ENCODE assay signal across 8 cellular contexts in the genomic region with DNA sequence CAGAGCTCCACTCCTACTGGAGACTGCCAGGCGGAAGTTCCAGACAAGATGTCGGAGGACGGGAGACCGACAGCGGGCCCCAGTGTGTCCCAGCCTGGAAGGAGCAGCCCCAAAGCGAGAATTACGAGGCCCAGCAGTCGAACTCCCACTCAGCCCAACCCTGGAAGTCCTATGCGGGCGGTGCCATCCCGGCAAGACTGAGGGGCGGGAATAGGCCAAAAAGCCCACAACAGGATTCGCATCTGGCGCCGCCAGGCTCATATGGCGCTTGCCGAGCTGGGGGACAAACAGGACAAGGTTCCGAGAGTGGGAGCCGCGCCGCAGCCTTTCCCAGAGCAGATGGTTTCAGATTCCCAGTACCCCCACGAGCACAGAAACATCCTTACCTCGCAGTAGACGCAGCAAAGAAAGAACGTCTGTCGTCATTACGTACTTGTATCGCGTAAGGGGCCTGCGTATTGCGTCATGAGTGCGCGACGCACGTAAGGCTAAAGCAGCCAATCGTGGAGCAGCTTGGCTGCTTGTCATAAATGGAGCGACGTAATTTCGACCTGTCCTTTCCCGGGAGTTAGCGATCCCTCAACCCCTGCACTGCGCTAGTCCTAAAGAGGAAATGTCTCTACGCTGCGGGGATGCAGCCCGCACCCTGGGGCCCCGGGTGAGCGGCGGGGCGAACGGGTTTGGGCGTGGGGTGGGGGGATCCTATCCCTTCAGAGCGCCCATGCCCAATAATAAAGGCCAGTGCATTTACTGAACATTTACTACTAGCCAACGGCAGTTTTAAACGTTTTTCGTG. TPM values are rescaled to one million over a fixed set of nuclear protein-coding genes. Genes with fewer than 3 reads are reported as not detected.
DNase-seq lines count a peak whose midpoint lies in the region; ATAC-seq lines count a peak whose summit lies in the region.

LIAS (plus strand) TSS at position 552 of the 796 bp plus-strand sequence; CDS start at position 614, 62 bp downstream.
RPL9 (minus strand) TSS at position 418 of the 796 bp plus-strand sequence. CDS start 483 bp downstream, outside the sequence.

- peak within 1 kb of the TSS; percentile 93 for H3K27ac ChIP-seq in rectal smooth muscle tissue (ENCODE audit: low read depth, low read length)
- H3K27ac ChIP-seq in aorta (ENCODE audit: low read depth in 1 of 2, low read length in 2 of 2): peak within 1 kb of the TSS; percentile 81 to 95

- intact Hi-C loops in aorta (cut with DNase I): loop anchor here (2.0 to 10.0 kb wide), 3 partner anchors 94 to 518 kb away; partner anchors contain the start of genes PDS5A (in 1 of the 2), RFC1 (in 1 of the 2) and SMIM14 (in 1 of the 2)

- H3K27me3 ChIP-seq in rectal smooth muscle tissue (ENCODE audit: control insufficient read depth, insufficient read depth, low read length) (no peaks in the 10 kb centered on the region), aorta (ENCODE audit: control insufficient read depth in 1 of 2, insufficient read depth in 2 of 2, low read length in 1 of 2) (no peaks in the 10 kb centered on the region)

- peaks cover 8% of the 10 kb centered on the region for H3K36me3 ChIP-seq in rectal smooth muscle tissue (ENCODE audit: control insufficient read depth, insufficient read depth, low read length)
- H3K36me3 ChIP-seq in aorta (ENCODE audit: control insufficient read depth in 1 of 2, insufficient read depth in 2 of 2, low read length in 1 of 2): peaks cover 0 to 5% of the 10 kb centered on the region in 2 donors

- peak; percentile 98 to 100 for DNase-seq in NCI-H2081 (lab: John Stamatoyannopoulos, UW)
- DNase-seq in T1000 (lab: John Stamatoyannopoulos, UW): peak; percentile 97
- peak; percentile 99 for DNase-seq in astrocyte of the hippocampus (ENCODE audit: low read depth, low spot score)
- DNase-seq in hepatic stellate cell (ENCODE audit: low spot score): peak; percentile 95
- DNase-seq in aorta: peak; percentile 97 to 98

- ATAC-seq in GM18508 (IDR thresholded peaks at IDR 0.05; ENCODE audit: insufficient read depth, unreplicated experiment) (peak; percentile 72), HG03025 (IDR thresholded peaks at IDR 0.05; ENCODE audit: low FRiP score, unreplicated experiment) (peak; percentile 77), aorta (ENCODE audit: low FRiP score) (peak; percentile 99)

- H3K9me3 ChIP-seq in aorta (ENCODE audit: control insufficient read depth, low read length): no peaks in the 10 kb centered on the region

- peak within 1 kb of the TSS; percentile 78 for H3K4me3 ChIP-seq in rectal smooth muscle tissue (ENCODE audit: low read length)
- peak within 1 kb of the TSS; percentile 60 to 69 for H3K4me3 ChIP-seq in aorta (ENCODE audit: low read length in 2 of 2)

- 0 to 1% methylated on average over 55 of the region's 55 CpGs for WGBS in aorta, 2 donors

- peak within 1 kb of the TSS; percentile 77 for H3K9ac ChIP-seq in rectal smooth muscle tissue (ENCODE audit: low read length)

- peaks cover 13% of the 10 kb centered on the region for H3K4me1 ChIP-seq in rectal smooth muscle tissue (ENCODE audit: control insufficient read depth, insufficient read depth, low read length)
- H3K4me1 ChIP-seq in aorta (ENCODE audit: control insufficient read depth in 1 of 2, insufficient read depth in 2 of 2, low read length in 2 of 2): peaks cover 0 to 1% of the 10 kb centered on the region in 2 donors

RNA-seq across cellular contexts. Expression of gene LIAS, which starts in this region (rescaled TPM):
- total RNA-seq in aorta: 10 to 100 TPM in 1 of 2 donors, 1 to 10 TPM in 1; 5.9 to 12.6 TPM
- 10 to 100 TPM in 1 of 2 donors, 1 to 10 TPM in 1; 5.4 to 18.4 TPM for polyA plus RNA-seq in aorta

RNA-seq across cellular contexts. Expression of gene RPL9, which starts in this region (rescaled TPM):
- total RNA-seq in aorta: 1,000 to 10,000 TPM; 1,118 to 1,464 TPM
- 1,000 to 10,000 TPM; 2,360 to 6,864 TPM for polyA plus RNA-seq in aorta

Comparison
In these comparisons a context has a peak if more than half of its experiments do, and no peak if none do; other contexts are left out.
1. Peak in every context shown above with its lines: DNase-seq, ATAC-seq, H3K4me3 ChIP-seq and H3K27ac ChIP-seq.